ENCODE assay signal across 9 cellular contexts in genomic region chr7:47571355-47572100, GRCh38. TPM values are rescaled to one million over a fixed set of nuclear protein-coding genes. Genes with fewer than 3 reads are reported as not detected.
DNase-seq lines count a peak whose midpoint lies in the region; ATAC-seq and TF ChIP-seq lines count a peak whose summit lies in the region.
"Had no signal": no experiment of that assay in that cellular context is flagged by ENCODE, and none has a peak within 500 bp of the region (broad histone marks: within the 10 kb centered on the region; RNA-seq: fewer than 3 reads in every experiment).

No MANE protein-coding gene starts in this region.

- H3F3A ChIP-seq in MM.1S (ENCODE audit: insufficient read depth, low read length) = peaks cover 25% of the 10 kb centered on the region

- H3K79me2 ChIP-seq in MM.1S (ENCODE audit: low read length) = peaks cover 84% of the 10 kb centered on the region

- ATAC-seq in activated T-cell treated with anti-CD3 and anti-CD28 coated beads, Interleukin-2, amount 50 U/mL, for 4 hours = no peak

- no peak overlapping the region for H3K4me3 Mint-ChIP-seq in endothelial cell (ENCODE audit: unreplicated experiment)
- H3K4me3 Mint-ChIP-seq in activated T-cell treated with anti-CD3 and anti-CD28 coated beads, Interleukin-2, amount 50 U/mL, for 4 hours = no peak overlapping the region
- H3K4me3 Mint-ChIP-seq: activated naive CD8-positive, alpha-beta T cell treated with anti-CD3 and anti-CD28 coated beads, Interleukin-2, amount 10 ng/mL, durations not matched to agents 7 days and 5 days had no signal

- H2AFZ ChIP-seq in MM.1S (ENCODE audit: low read length) = peak overlapping the region; percentile 50

- H3K9me3 ChIP-seq in BE2C (no peaks in the 10 kb centered on the region), MM.1S (replicated peaks; ENCODE audit: insufficient read depth, low read length) (no peaks in the 10 kb centered on the region)

- 7 to 18% (median 15%) methylated on average over 23 of the region's 23 CpGs for WGBS in adipose tissue, 3 donors

- H3K27me3 Mint-ChIP-seq in endothelial cell (ENCODE audit: unreplicated experiment) = peaks cover 2% of the 10 kb centered on the region
- peaks cover 2% of the 10 kb centered on the region for H3K27me3 Mint-ChIP-seq in activated T-cell treated with anti-CD3 and anti-CD28 coated beads, Interleukin-2, amount 50 U/mL, for 4 hours (ENCODE audit: low read depth)

- peak overlapping the region; percentile 89 for H3K4me2 ChIP-seq in MM.1S (ENCODE audit: low read depth, low read length)

- H3K4me3 ChIP-seq in BE2C (ENCODE audit: low read depth, low read length) (peak overlapping the region; percentile 47), MM.1S (ENCODE audit: low read length) (peak overlapping the region; percentile 16), skin epidermis (no peak overlapping the region)

- peak; percentile 1; the same call in 1 of the 2 replicates for TF ChIP-seq CTCF in BE2C (IDR thresholded peaks at IDR 0.05; ENCODE audit: low read depth, low read length)
- TF ChIP-seq CTCF in MM.1S (IDR thresholded peaks at IDR 0.05; ENCODE audit: low read length) = no peak
- no peak for TF ChIP-seq CTCF in endothelial cell (IDR thresholded peaks at IDR 0.05; ENCODE audit: unreplicated experiment)

- DNase-seq in BE2C = peak; percentile 76
- peak; percentile 67 for DNase-seq in MM.1S
- peak; percentile 88 for DNase-seq in hepatic stellate cell (ENCODE audit: low spot score)
- no peak for DNase-seq in activated CD4-positive, alpha-beta T cell treated with anti-CD3 and anti-CD28 coated beads for 48 hours
- DNase-seq in endothelial cell (ENCODE audit: low spot score) = no peak
- DNase-seq in activated T-cell treated with anti-CD3 and anti-CD28 coated beads, Interleukin-2, amount 50 U/mL, for 4 hours = no peak
- DNase-seq: activated naive CD8-positive, alpha-beta T cell treated with anti-CD3 and anti-CD28 coated beads, Interleukin-2, amount 10 ng/mL, durations not matched to agents 7 days and 5 days had no signal

- peaks cover 12% of the 10 kb centered on the region for H3K4me1 Mint-ChIP-seq in endothelial cell (ENCODE audit: unreplicated experiment)
- H3K4me1 Mint-ChIP-seq in activated T-cell treated with anti-CD3 and anti-CD28 coated beads, Interleukin-2, amount 50 U/mL, for 4 hours (ENCODE audit: low read depth) = peaks cover 7% of the 10 kb centered on the region
- H3K4me1 Mint-ChIP-seq: activated naive CD8-positive, alpha-beta T cell treated with anti-CD3 and anti-CD28 coated beads, Interleukin-2, amount 10 ng/mL, durations not matched to agents 7 days and 5 days had no signal

- H3K27ac ChIP-seq in MM.1S (ENCODE audit: low read length) = peak overlapping the region; percentile 68; the same call in 1 of the 2 replicates
- H3K27ac ChIP-seq in adipose tissue (ENCODE audit: low read depth, low read length) = peak overlapping the region; percentile 54
- peak overlapping the region in 20 of 21 experiments; percentile 6 to 82 (median 70) for H3K27ac ChIP-seq in skin epidermis

- no peaks in the 10 kb centered on the region for H3K36me3 ChIP-seq in BE2C
- no peaks in the 10 kb centered on the region for H3K36me3 ChIP-seq in MM.1S (replicated peaks; ENCODE audit: insufficient read depth, low read length)

- no peaks in the 10 kb centered on the region for H3K36me3 Mint-ChIP-seq in endothelial cell (ENCODE audit: low read depth, unreplicated experiment)
- H3K36me3 Mint-ChIP-seq in activated T-cell treated with anti-CD3 and anti-CD28 coated beads, Interleukin-2, amount 50 U/mL, for 4 hours (ENCODE audit: insufficient read depth) = no peaks in the 10 kb centered on the region
- H3K36me3 Mint-ChIP-seq: activated naive CD8-positive, alpha-beta T cell treated with anti-CD3 and anti-CD28 coated beads, Interleukin-2, amount 10 ng/mL, durations not matched to agents 7 days and 5 days had no signal

- peak overlapping the region; percentile 50 for H3K9ac ChIP-seq in MM.1S (ENCODE audit: low read length)

- H4K20me1 ChIP-seq in MM.1S (ENCODE audit: insufficient read depth, low read length) = no peaks in the 10 kb centered on the region

- H3K27me3 ChIP-seq in BE2C (no peaks in the 10 kb centered on the region), MM.1S (replicated peaks; ENCODE audit: insufficient read depth, low read length) (no peaks in the 10 kb centered on the region)

- no peaks in the 10 kb centered on the region for H3K9me2 ChIP-seq in MM.1S (replicated peaks; ENCODE audit: insufficient read depth, low read length)

- no peak overlapping the region for H3K27ac Mint-ChIP-seq in endothelial cell (ENCODE audit: unreplicated experiment)
- H3K27ac Mint-ChIP-seq: activated naive CD8-positive, alpha-beta T cell treated with anti-CD3 and anti-CD28 coated beads, Interleukin-2, amount 10 ng/mL, durations not matched to agents 7 days and 5 days had no signal

- H3K4me1 ChIP-seq in BE2C = peaks cover 16% of the 10 kb centered on the region
- peaks cover 42% of the 10 kb centered on the region for H3K4me1 ChIP-seq in MM.1S (ENCODE audit: low read length)

- H3K9me3 Mint-ChIP-seq in endothelial cell (ENCODE audit: unreplicated experiment) = no peaks in the 10 kb centered on the region
- H3K9me3 Mint-ChIP-seq in activated T-cell treated with anti-CD3 and anti-CD28 coated beads, Interleukin-2, amount 50 U/mL, for 4 hours = no peaks in the 10 kb centered on the region
- H3K9me3 Mint-ChIP-seq: activated naive CD8-positive, alpha-beta T cell treated with anti-CD3 and anti-CD28 coated beads, Interleukin-2, amount 10 ng/mL, durations not matched to agents 7 days and 5 days had no signal

RNA-seq across cellular contexts. Expression of gene TNS3, which starts 10.4 kb away (rescaled TPM):
- polyA plus RNA-seq in BE2C (2012; ENCODE audit: insufficient read depth, insufficient read length, low read depth) = 1.2 TPM
- 10 to 100 TPM; 23.2 to 45.4 (median 27.0) TPM for polyA plus RNA-seq in adipose tissue
- 7.5 TPM for total RNA-seq in endothelial cell (ENCODE audit: unreplicated experiment)
- total RNA-seq in activated T-cell treated with anti-CD3 and anti-CD28 coated beads, Interleukin-2, amount 50 U/mL, for 4 hours = 1 to 10 TPM; 2.6 to 3.4 (median 3.2) TPM

Comparison
In these comparisons a context has a peak if more than half of its experiments do, and no peak if none do; other contexts are left out.
1. DNase-seq: peak in BE2C (single experiment), MM.1S (single experiment) and hepatic stellate cell (single experiment); none in activated CD4-positive, alpha-beta T cell treated with anti-CD3 and anti-CD28 coated beads for 48 hours (single experiment), endothelial cell (single experiment) and activated T-cell treated with anti-CD3 and anti-CD28 coated beads, Interleukin-2, amount 50 U/mL, for 4 hours (single experiment).
2. H3K4me3 ChIP-seq: peak in BE2C (single experiment) and MM.1S (single experiment); none in skin epidermis (0 of 7).
3. Peak in every context shown above with its lines, with median percentiles within 50 percentile points of each other: H3K27ac ChIP-seq.